In the genomic region with DNA sequence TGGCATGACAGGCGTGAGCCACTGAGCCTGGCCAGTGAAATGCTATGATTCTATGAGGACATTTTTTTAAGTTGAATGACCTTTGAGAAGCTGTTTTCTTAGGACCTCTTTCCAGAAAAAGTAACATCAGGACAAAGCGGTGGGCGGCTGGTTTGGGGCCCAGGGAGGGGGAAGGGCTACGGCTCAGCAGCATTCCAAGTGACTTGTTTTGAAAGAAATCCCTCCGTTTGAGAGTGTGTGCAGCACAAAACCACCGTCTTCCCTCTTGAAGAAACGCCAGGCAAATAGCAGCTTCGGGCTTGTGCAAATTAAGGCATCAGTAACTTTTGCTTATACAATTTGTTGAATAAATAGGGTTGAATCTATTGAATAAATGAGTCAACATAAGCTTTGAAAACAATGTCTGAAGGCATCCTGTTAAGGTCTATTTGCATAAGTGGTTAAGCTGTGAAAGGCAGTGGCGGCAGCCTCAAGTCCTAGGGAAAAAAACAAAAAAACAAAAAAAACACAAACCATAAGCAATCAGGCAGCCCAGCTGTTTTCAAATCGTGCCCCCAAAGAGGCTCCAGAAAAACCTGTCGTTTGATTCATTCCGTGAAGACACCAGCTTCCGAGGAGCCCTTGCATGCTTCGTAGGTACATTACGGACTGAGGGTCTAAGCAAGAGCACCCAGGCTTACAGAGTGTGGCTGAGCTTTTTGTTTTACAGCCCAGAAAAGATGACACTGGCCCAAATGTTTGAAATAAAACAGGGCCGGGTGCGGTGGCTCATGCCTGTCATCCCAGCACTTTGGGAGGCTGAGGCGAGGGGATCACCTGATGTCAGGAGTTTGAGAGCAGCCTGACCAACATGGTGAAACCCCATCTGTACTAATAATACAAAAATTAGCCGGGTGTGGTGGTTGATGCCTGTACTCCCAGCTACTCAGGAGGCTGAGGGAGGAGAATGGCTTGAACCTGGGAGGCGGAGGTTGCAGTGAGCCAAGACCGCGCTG, we compare ENCODE assay signal across 1 cellular context.
TF ChIP-seq lines count a peak whose summit lies in the region.

No MANE protein-coding gene starts in this region.

TF ChIP-seq in H1, 55 proteins besides CTCF, POLR2A, EP300 and RAD21:
- TF ChIP-seq KDM4A (IDR thresholded peaks at IDR 0.05; ENCODE audit: low read depth, low read length, severe bottlenecking) (no peak), ATF3 (IDR thresholded peaks at IDR 0.05; ENCODE audit: insufficient read depth, low read depth, low read length) (no peak), TAF1 (IDR thresholded peaks at IDR 0.05; ENCODE audit: low read depth, low read length) (0 out of 2 replicates have a peak, but pooled peaks have one; percentile 30), SIN3A (conservative IDR thresholded peaks at IDR 0.05 in 1 of 2, IDR thresholded peaks at IDR 0.05 in 1 of 2; ENCODE audit: low read depth in 1 of 2, low read length in 2 of 2) (no peak), POLR2AphosphoS5 (IDR thresholded peaks at IDR 0.05; ENCODE audit: low read depth, low read length) (no peak), BACH1 (IDR thresholded peaks at IDR 0.05; ENCODE audit: low read length) (no peak), RNF2 (IDR thresholded peaks at IDR 0.05; ENCODE audit: borderline replicate concordance, low read depth, low read length, missing control alignments, poor library complexity, severe bottlenecking) (no peak), TCF12 (IDR thresholded peaks at IDR 0.05; ENCODE audit: low read depth, low read length) (no peak), GTF2F1 (IDR thresholded peaks at IDR 0.05; ENCODE audit: borderline replicate concordance, low read depth, low read length) (no peak), ASH2L (IDR thresholded peaks at IDR 0.05; ENCODE audit: low read length) (peak; percentile 94), JUND (IDR thresholded peaks at IDR 0.05; ENCODE audit: low read length) (no peak), HDAC6 (IDR thresholded peaks at IDR 0.05; ENCODE audit: low read depth, low read length) (no peak), TEAD4 (IDR thresholded peaks at IDR 0.05; ENCODE audit: low read depth, low read length) (peak; percentile 63), RBBP5 (IDR thresholded peaks at IDR 0.05; ENCODE audit: borderline replicate concordance, low read depth, low read length) (peak; percentile 62; the same call in 1 of the 2 replicates), SIX5 (IDR thresholded peaks at IDR 0.05; ENCODE audit: low read depth, low read length) (no peak), EGR1 (IDR thresholded peaks at IDR 0.05; ENCODE audit: borderline replicate concordance, low read depth, low read length) (0 out of 2 replicates have a peak, but pooled peaks have one; percentile 31), MAFK (IDR thresholded peaks at IDR 0.05; ENCODE audit: low read depth, low read length) (no peak)
- TF ChIP-seq, protein P1, sequence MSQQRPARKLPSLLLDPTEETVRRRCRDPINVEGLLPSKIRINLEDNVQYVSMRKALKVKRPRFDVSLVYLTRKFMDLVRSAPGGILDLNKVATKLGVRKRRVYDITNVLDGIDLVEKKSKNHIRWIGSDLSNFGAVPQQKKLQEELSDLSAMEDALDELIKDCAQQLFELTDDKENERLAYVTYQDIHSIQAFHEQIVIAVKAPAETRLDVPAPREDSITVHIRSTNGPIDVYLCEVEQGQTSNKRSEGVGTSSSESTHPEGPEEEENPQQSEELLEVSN (IDR thresholded peaks at IDR 0.05) = no peak
- TF ChIP-seq, protein P2, sequence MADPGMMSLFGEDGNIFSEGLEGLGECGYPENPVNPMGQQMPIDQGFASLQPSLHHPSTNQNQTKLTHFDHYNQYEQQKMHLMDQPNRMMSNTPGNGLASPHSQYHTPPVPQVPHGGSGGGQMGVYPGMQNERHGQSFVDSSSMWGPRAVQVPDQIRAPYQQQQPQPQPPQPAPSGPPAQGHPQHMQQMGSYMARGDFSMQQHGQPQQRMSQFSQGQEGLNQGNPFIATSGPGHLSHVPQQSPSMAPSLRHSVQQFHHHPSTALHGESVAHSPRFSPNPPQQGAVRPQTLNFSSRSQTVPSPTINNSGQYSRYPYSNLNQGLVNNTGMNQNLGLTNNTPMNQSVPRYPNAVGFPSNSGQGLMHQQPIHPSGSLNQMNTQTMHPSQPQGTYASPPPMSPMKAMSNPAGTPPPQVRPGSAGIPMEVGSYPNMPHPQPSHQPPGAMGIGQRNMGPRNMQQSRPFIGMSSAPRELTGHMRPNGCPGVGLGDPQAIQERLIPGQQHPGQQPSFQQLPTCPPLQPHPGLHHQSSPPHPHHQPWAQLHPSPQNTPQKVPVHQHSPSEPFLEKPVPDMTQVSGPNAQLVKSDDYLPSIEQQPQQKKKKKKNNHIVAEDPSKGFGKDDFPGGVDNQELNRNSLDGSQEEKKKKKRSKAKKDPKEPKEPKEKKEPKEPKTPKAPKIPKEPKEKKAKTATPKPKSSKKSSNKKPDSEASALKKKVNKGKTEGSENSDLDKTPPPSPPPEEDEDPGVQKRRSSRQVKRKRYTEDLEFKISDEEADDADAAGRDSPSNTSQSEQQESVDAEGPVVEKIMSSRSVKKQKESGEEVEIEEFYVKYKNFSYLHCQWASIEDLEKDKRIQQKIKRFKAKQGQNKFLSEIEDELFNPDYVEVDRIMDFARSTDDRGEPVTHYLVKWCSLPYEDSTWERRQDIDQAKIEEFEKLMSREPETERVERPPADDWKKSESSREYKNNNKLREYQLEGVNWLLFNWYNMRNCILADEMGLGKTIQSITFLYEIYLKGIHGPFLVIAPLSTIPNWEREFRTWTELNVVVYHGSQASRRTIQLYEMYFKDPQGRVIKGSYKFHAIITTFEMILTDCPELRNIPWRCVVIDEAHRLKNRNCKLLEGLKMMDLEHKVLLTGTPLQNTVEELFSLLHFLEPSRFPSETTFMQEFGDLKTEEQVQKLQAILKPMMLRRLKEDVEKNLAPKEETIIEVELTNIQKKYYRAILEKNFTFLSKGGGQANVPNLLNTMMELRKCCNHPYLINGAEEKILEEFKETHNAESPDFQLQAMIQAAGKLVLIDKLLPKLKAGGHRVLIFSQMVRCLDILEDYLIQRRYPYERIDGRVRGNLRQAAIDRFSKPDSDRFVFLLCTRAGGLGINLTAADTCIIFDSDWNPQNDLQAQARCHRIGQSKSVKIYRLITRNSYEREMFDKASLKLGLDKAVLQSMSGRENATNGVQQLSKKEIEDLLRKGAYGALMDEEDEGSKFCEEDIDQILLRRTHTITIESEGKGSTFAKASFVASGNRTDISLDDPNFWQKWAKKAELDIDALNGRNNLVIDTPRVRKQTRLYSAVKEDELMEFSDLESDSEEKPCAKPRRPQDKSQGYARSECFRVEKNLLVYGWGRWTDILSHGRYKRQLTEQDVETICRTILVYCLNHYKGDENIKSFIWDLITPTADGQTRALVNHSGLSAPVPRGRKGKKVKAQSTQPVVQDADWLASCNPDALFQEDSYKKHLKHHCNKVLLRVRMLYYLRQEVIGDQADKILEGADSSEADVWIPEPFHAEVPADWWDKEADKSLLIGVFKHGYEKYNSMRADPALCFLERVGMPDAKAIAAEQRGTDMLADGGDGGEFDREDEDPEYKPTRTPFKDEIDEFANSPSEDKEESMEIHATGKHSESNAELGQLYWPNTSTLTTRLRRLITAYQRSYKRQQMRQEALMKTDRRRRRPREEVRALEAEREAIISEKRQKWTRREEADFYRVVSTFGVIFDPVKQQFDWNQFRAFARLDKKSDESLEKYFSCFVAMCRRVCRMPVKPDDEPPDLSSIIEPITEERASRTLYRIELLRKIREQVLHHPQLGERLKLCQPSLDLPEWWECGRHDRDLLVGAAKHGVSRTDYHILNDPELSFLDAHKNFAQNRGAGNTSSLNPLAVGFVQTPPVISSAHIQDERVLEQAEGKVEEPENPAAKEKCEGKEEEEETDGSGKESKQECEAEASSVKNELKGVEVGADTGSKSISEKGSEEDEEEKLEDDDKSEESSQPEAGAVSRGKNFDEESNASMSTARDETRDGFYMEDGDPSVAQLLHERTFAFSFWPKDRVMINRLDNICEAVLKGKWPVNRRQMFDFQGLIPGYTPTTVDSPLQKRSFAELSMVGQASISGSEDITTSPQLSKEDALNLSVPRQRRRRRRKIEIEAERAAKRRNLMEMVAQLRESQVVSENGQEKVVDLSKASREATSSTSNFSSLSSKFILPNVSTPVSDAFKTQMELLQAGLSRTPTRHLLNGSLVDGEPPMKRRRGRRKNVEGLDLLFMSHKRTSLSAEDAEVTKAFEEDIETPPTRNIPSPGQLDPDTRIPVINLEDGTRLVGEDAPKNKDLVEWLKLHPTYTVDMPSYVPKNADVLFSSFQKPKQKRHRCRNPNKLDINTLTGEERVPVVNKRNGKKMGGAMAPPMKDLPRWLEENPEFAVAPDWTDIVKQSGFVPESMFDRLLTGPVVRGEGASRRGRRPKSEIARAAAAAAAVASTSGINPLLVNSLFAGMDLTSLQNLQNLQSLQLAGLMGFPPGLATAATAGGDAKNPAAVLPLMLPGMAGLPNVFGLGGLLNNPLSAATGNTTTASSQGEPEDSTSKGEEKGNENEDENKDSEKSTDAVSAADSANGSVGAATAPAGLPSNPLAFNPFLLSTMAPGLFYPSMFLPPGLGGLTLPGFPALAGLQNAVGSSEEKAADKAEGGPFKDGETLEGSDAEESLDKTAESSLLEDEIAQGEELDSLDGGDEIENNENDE (IDR thresholded peaks at IDR 0.05; ENCODE audit: insufficient replicate concordance, low read length) = no peak
- TF ChIP-seq, protein P3, sequence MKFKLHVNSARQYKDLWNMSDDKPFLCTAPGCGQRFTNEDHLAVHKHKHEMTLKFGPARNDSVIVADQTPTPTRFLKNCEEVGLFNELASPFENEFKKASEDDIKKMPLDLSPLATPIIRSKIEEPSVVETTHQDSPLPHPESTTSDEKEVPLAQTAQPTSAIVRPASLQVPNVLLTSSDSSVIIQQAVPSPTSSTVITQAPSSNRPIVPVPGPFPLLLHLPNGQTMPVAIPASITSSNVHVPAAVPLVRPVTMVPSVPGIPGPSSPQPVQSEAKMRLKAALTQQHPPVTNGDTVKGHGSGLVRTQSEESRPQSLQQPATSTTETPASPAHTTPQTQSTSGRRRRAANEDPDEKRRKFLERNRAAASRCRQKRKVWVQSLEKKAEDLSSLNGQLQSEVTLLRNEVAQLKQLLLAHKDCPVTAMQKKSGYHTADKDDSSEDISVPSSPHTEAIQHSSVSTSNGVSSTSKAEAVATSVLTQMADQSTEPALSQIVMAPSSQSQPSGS (IDR thresholded peaks at IDR 0.05; ENCODE audit: low read length) = no peak
